8 cellular contexts compared by ENCODE assay signal in genomic region chr6:111871725-111872520, GRCh38.
DNase-seq lines count a peak whose midpoint lies in the region; ATAC-seq and TF ChIP-seq lines count a peak whose summit lies in the region.

No MANE protein-coding gene starts in this region.

- H3K4me3 ChIP-seq in HAP-1 (peak overlapping the region; percentile 54), coronary artery (peak overlapping the region; percentile 96)

- no peaks in the 10 kb centered on the region for H3K4me1 ChIP-seq in HAP-1

- in situ Hi-C loops in HAP-1 (cut with MboI; ENCODE audit: low sequenced_read_pairs): no loop called here

- peak; percentile 45 for ATAC-seq in SK-N-SH treated with all-trans-retinoic acid at 6 μM for 48 hours
- ATAC-seq in GM21529 (IDR thresholded peaks at IDR 0.05; ENCODE audit: unreplicated experiment): no peak
- ATAC-seq in HG02678 (IDR thresholded peaks at IDR 0.05; ENCODE audit: unreplicated experiment): no peak

- no peak for TF ChIP-seq CTCF in coronary artery (IDR thresholded peaks at IDR 0.05)

- H3K27me3 ChIP-seq in HAP-1 (ENCODE audit: low read depth): no peaks in the 10 kb centered on the region

- DNase-seq in CD1c-positive myeloid dendritic cell (ENCODE audit: extremely low spot score) (peak; percentile 35), HAP-1 (ENCODE audit: low spot score in 2 of 2) (peak; percentile 38 to 63), coronary artery (ENCODE audit: low spot score) (no peak), kidney tubule cell (ENCODE audit: low spot score) (peak; percentile 26)
- peak; percentile 39 for DNase-seq in stimulated activated naive CD4-positive, alpha-beta T cell treated with Interleukin-2 at 50 U/mL for 16 hours (lab: John Stamatoyannopoulos, UW)

- H3K27ac ChIP-seq in coronary artery: peak overlapping the region; percentile 50 to 83

- H3K9me3 ChIP-seq in HAP-1: no peaks in the 10 kb centered on the region

- H3K36me3 ChIP-seq in HAP-1 (replicated peaks): no peaks in the 10 kb centered on the region

TF ChIP-seq in SK-N-SH treated with all-trans-retinoic acid at 6 μM for 48 hours, 23 proteins besides CTCF, POLR2A, EP300 and RAD21:
- no peak for TF ChIP-seq BACH2 (CRISPR knock-in tag; IDR thresholded peaks at IDR 0.05; ENCODE audit: borderline replicate concordance)
- TF ChIP-seq ZNF70 (CRISPR knock-in tag; IDR thresholded peaks at IDR 0.05): peak; percentile 52; the same call in 1 of the 2 replicates
- no peak for TF ChIP-seq SNAI2 (CRISPR knock-in tag; IDR thresholded peaks at IDR 0.05)
- no peak for TF ChIP-seq ARNTL (CRISPR knock-in tag; IDR thresholded peaks at IDR 0.05; ENCODE audit: borderline replicate concordance, low read depth)
